In genomic region chr17:12712941-12713340, GRCh38 we compare ENCODE assay signal across 16 cellular contexts. TPM values are rescaled to one million over a fixed set of nuclear protein-coding genes. Genes with fewer than 3 reads are reported as not detected.
"Had no signal": no experiment of that assay in that cellular context is flagged by ENCODE, and none has a peak within 500 bp of the region (broad histone marks: within the 10 kb centered on the region; RNA-seq: fewer than 3 reads in every experiment).

No MANE protein-coding gene starts in this region.

- ATAC-seq: naive thymus-derived CD4-positive, alpha-beta T cell had no signal

- H3K4me1 ChIP-seq: adrenal gland, psoas muscle had no signal

- H3K27ac ChIP-seq: psoas muscle had no signal

- H3K4me3 ChIP-seq: adrenal gland, lung, psoas muscle had no signal

- H3K36me3 ChIP-seq: adrenal gland had no signal

- H3K9me3 ChIP-seq: adrenal gland, psoas muscle had no signal

- FAIRE-seq: TTC549 had no signal

- H3K27me3 ChIP-seq: adrenal gland had no signal

- DNase-seq: activated B cell treated with CpG ODN at 0.5 μM for 24 hours; activated CD4-positive, alpha-beta T cell treated with anti-CD3 and anti-CD28 coated beads, Interleukin-2, amount 10 ng/mL, durations not matched to agents 7 days and 5 days; activated CD8-positive, alpha-beta memory T cell treated with anti-CD3 and anti-CD28 coated beads for 24 hours; activated naive CD4-positive, alpha-beta T cell treated with anti-CD3 and anti-CD28 coated beads, Interleukin-2, amount 50 U/mL, for 16 hours; activated T-cell treated with anti-CD3 and anti-CD28 coated beads for 4 hours; adrenal gland; hippocampal formation; kidney glomerular epithelial cell; naive thymus-derived CD4-positive, alpha-beta T cell; psoas muscle; stimulated activated CD4-positive, alpha-beta T cell treated with anti-CD3 and anti-CD28 coated beads, Interleukin-4, amount 100 ng/mL, for 4 hours; T-helper 2 cell; trophoblast cell had no signal

RNA-seq across cellular contexts. Expression of gene MYOCD, which starts 47.3 kb away (rescaled TPM):
- total RNA-seq: activated CD4-positive, alpha-beta T cell treated with anti-CD3 and anti-CD28 coated beads, Interleukin-2, amount 10 ng/mL, durations not matched to agents 7 days and 5 days; activated T-helper 2 cell treated with anti-CD3 and anti-CD28 coated beads, Interferon-gamma antibody, Interleukin-2, Interleukin-4, amounts not matched to agents 10 μg/mL and 5 μg/mL and 100 μg/mL, durations not matched to agents 14 hours and 24 hours and 36 hours; naive thymus-derived CD4-positive, alpha-beta T cell had no signal
